1 cellular context compared by ENCODE assay signal in the genomic region with DNA sequence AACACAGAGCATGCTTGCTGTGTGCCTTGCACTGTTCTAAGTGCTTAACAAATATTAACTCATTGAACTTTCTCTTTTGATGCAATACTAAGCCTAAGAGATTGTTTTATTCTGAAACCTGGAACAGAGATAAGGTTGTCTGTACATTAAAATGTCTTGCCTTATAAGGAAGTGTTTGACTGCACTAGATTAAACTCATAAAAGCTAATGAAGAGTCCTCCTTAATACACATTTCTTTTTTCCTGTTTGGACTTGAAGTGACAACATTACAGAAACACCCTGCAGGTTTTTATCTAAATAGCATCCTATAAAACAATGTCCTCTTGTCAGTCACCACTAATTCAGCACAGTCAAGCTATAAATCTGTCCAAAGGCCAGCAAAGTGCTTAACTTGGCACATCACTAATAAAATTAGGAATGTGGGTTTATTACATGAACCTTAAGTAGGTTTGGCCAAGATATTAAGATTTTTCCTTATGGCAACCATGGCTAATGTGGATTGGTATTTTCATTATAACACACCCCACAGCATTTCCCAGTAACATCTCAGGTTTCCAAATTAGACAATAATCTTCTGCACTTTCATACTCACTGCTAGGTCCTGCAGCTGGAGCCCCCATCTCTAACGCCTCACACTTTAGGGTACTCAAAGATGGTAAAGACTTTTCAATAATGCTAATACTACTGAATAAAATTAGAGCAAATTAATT.
TF ChIP-seq lines count a peak whose summit lies in the region.

No MANE protein-coding gene starts in this region.

TF ChIP-seq in HEK293, 187 proteins besides CTCF, POLR2A, EP300 and RAD21 (continued from another document):
- TF ChIP-seq, protein P1, sequence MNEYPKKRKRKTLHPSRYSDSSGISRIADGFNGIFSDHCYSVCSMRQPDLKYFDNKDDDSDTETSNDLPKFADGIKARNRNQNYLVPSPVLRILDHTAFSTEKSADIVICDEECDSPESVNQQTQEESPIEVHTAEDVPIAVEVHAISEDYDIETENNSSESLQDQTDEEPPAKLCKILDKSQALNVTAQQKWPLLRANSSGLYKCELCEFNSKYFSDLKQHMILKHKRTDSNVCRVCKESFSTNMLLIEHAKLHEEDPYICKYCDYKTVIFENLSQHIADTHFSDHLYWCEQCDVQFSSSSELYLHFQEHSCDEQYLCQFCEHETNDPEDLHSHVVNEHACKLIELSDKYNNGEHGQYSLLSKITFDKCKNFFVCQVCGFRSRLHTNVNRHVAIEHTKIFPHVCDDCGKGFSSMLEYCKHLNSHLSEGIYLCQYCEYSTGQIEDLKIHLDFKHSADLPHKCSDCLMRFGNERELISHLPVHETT (tag by site-specific recombination; IDR thresholded peaks at IDR 0.05): peak; percentile 76
- TF ChIP-seq SP7 (tag by site-specific recombination; IDR thresholded peaks at IDR 0.05) (peak; percentile 96), ZNF112 (tag by site-specific recombination; IDR thresholded peaks at IDR 0.05) (no peak), ZNF843 (tag by site-specific recombination; IDR thresholded peaks at IDR 0.05) (peak; percentile 100), ZNF354C (tag by site-specific recombination; IDR thresholded peaks at IDR 0.05; ENCODE audit: borderline replicate concordance, low read depth) (no peak), RBAK (tag by site-specific recombination; IDR thresholded peaks at IDR 0.05) (no peak), ZNF223 (tag by site-specific recombination; IDR thresholded peaks at IDR 0.05) (no peak), KLF10 (tag by site-specific recombination; IDR thresholded peaks at IDR 0.05) (peak; percentile 94), ZNF174 (tag by site-specific recombination; IDR thresholded peaks at IDR 0.05) (no peak), ZNF48 (tag by site-specific recombination; IDR thresholded peaks at IDR 0.05) (no peak), KLF8 (tag by site-specific recombination; IDR thresholded peaks at IDR 0.05) (peak; percentile 79), MZF1 (tag by site-specific recombination; IDR thresholded peaks at IDR 0.05; ENCODE audit: borderline replicate concordance) (peak; percentile 88), BCL11B (tag by site-specific recombination; IDR thresholded peaks at IDR 0.05; ENCODE audit: low read depth) (peak; percentile 96), ZBTB1 (tag by site-specific recombination; IDR thresholded peaks at IDR 0.05) (peak; percentile 87; the same call in 1 of the 2 replicates), ZSCAN5A (tag by site-specific recombination; IDR thresholded peaks at IDR 0.05) (no peak), ZNF16 (tag by site-specific recombination; IDR thresholded peaks at IDR 0.05; ENCODE audit: low read depth) (no peak), ZNF529 (tag by site-specific recombination; IDR thresholded peaks at IDR 0.05; ENCODE audit: insufficient replicate concordance) (no peak)
- TF ChIP-seq, protein P2, sequence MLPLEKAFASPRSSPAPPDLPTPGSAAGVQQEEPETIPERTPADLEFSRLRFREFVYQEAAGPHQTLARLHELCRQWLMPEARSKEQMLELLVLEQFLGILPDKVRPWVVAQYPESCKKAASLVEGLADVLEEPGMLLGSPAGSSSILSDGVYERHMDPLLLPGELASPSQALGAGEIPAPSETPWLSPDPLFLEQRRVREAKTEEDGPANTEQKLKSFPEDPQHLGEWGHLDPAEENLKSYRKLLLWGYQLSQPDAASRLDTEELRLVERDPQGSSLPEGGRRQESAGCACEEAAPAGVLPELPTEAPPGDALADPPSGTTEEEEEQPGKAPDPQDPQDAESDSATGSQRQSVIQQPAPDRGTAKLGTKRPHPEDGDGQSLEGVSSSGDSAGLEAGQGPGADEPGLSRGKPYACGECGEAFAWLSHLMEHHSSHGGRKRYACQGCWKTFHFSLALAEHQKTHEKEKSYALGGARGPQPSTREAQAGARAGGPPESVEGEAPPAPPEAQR (tag by site-specific recombination; IDR thresholded peaks at IDR 0.05): no peak
- TF ChIP-seq, protein P3, sequence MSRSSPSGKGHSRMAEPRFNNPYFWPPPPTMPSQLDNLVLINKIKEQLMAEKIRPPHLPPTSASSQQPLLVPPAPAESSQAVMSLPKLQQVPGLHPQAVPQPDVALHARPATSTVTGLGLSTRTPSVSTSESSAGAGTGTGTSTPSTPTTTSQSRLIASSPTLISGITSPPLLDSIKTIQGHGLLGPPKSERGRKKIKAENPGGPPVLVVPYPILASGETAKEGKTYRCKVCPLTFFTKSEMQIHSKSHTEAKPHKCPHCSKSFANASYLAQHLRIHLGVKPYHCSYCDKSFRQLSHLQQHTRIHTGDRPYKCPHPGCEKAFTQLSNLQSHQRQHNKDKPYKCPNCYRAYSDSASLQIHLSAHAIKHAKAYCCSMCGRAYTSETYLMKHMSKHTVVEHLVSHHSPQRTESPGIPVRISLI (tag by site-specific recombination; IDR thresholded peaks at IDR 0.05): peak; percentile 83
